In the genomic region with DNA sequence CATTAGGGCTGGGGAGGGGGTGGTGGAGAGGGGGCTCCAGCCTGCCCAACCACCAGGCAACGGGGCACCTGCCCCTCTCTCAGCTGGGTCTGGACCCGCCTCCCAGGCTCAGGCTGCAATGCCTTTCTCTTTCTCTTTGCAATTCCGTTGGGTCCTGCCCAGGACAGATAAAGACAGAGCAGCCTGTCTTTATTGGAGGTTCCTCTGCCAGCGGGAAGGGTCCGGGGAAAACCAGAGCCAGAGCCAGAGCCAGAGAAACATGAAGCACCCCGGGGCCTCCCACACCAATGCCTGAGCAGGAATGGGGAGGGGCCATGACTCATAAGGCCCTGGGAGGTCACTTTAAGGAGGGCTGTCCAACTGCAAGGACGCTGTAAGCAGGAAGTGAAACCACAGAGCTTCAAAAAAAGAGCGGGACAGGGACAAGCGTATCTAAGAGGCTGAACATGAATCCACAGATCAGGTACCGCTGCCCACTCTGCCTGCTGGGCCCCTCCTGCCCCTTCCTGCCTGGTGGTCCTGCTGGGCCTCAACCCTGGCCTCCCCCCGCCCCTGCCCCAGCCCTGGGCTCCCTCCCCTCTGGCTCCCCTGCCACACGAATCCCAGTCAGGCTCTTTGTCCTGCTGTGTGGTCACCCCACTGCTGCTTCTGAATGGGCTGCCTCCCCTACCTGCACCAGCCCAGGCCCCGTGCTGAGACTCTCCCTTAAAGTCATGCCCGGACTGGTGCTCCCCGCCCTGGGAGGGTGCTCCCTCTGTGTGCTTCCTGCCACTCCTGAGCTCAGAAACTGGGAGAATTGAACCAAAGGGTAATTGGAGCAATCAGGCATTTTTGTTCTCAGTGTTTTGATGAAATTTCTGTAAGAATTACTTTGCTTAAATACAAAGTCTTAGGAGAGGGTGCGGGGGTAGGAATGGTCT, we compare ENCODE assay signal across 8 cellular contexts. TPM values are rescaled to one million over a fixed set of nuclear protein-coding genes. Genes with fewer than 3 reads are reported as not detected.
DNase-seq lines count a peak whose midpoint lies in the region; TF ChIP-seq lines count a peak whose summit lies in the region.

APOBEC3B (plus strand) TSS at position 340 of the 920 bp plus-strand sequence; CDS start at position 447, 107 bp downstream.

- peak within 1 kb of the TSS in 2 of 3 experiments; percentile 76 to 96; a peak in 4 of 7 replicates for H3K27ac Mint-ChIP-seq in H9
- peak within 1 kb of the TSS; percentile 95 for H3K27ac Mint-ChIP-seq in activated CD4-positive, alpha-beta T cell treated with anti-CD3 and anti-CD28 coated beads, Interleukin-2, amount 10 ng/mL, durations not matched to agents 7 days and 5 days

- H2AK5ac ChIP-seq in H9 (ENCODE audit: insufficient read length, low read length), result no peak within 1 kb of the TSS

- H4K20me1 ChIP-seq in H9 (ENCODE audit: control insufficient read depth, insufficient read depth, insufficient read length), result no peaks in the 10 kb centered on the region

- H3K27me3 Mint-ChIP-seq in H9 (ENCODE audit: low read depth), result peaks cover 12% of the 10 kb centered on the region
- peaks cover 4% of the 10 kb centered on the region for H3K27me3 Mint-ChIP-seq in activated CD4-positive, alpha-beta T cell treated with anti-CD3 and anti-CD28 coated beads, Interleukin-2, amount 10 ng/mL, durations not matched to agents 7 days and 5 days

- no peaks in the 10 kb centered on the region for H3K23me2 ChIP-seq in H9 (ENCODE audit: insufficient read length, low read depth, low read length, poor library complexity, severe bottlenecking)

- H3K23ac ChIP-seq in H9 (ENCODE audit: insufficient read length, low read depth, low read length), result no peak within 1 kb of the TSS

- peak within 1 kb of the TSS; percentile 76 for H3K18ac ChIP-seq in H9 (ENCODE audit: insufficient read length, low read depth, low read length)

- peaks cover 12 to 44% (median 37%) of the 10 kb centered on the region in 3 experiments; a peak in 6 of 7 replicates for H3K36me3 Mint-ChIP-seq in H9 (ENCODE audit: insufficient read depth in 1 of 3, low read depth in 3 of 3)
- H3K36me3 Mint-ChIP-seq in activated CD4-positive, alpha-beta T cell treated with anti-CD3 and anti-CD28 coated beads, Interleukin-2, amount 10 ng/mL, durations not matched to agents 7 days and 5 days (ENCODE audit: low read depth), result peaks cover 12% of the 10 kb centered on the region

- CTCF ChIA-PET in activated CD4-positive, alpha-beta T cell treated with anti-CD3 and anti-CD28 coated beads, Interleukin-2, amount 10 ng/mL, durations not matched to agents 7 days and 5 days (lab: Charles Lee), result interaction anchor here (1.0 kb wide), 2 partner anchors 13 to 21 kb away, joined by 3 to 8 read pairs; no protein-coding TSS in a partner anchor

- H4K8ac ChIP-seq in H9 (replicated peaks; ENCODE audit: insufficient read length, low read depth, low read length), result no peak within 1 kb of the TSS

- no peak within 1 kb of the TSS for H2BK12ac ChIP-seq in H9 (ENCODE audit: insufficient read length, low read depth, low read length)

- POLR2A ChIA-PET in activated CD4-positive, alpha-beta T cell treated with anti-CD3 and anti-CD28 coated beads, Interleukin-2, amount 10 ng/mL, durations not matched to agents 7 days and 5 days (lab: Charles Lee), result interaction anchor here (0.6 kb wide), 1 partner anchor 781 kb away, joined by 3 read pairs; no protein-coding TSS in a partner anchor

- H3K4me1 ChIP-seq in H9 (ENCODE audit: insufficient read depth, low read length), result no peaks in the 10 kb centered on the region
- H3K4me1 ChIP-seq in effector memory CD4-positive, alpha-beta T cell (ENCODE audit: control insufficient read depth, insufficient read depth, low read length, poor library complexity, severe bottlenecking), result peaks cover 21% of the 10 kb centered on the region

- H3K79me1 ChIP-seq in H9 (ENCODE audit: insufficient read depth, low read depth, low read length, poor library complexity, severe bottlenecking), result no peaks in the 10 kb centered on the region

- H3K56ac ChIP-seq in H9 (ENCODE audit: insufficient read length, low read depth, low read length), result no peak within 1 kb of the TSS

- H3K4me1 Mint-ChIP-seq in H9, result peaks cover 24 to 25% of the 10 kb centered on the region in 2 experiments
- H3K4me1 Mint-ChIP-seq in activated CD4-positive, alpha-beta T cell treated with anti-CD3 and anti-CD28 coated beads, Interleukin-2, amount 10 ng/mL, durations not matched to agents 7 days and 5 days, result peaks cover 50% of the 10 kb centered on the region

- H4K91ac ChIP-seq in H9 (ENCODE audit: insufficient read length, low read depth, low read length), result no peak within 1 kb of the TSS

- WGBS in H9 (ENCODE audit: extremely low coverage, insufficient read length, low lambda C conversion rate), result no CpG with 5 or more reads among the region's 16 CpGs

- H4K5ac ChIP-seq in H9 (ENCODE audit: insufficient read length, low read depth, low read length), result no peak within 1 kb of the TSS

- no peak within 1 kb of the TSS for H2BK120ac ChIP-seq in H9 (ENCODE audit: low read depth, low read length, poor library complexity, severe bottlenecking)

- H2AFZ ChIP-seq in H9 (ENCODE audit: low read length), result no peak within 1 kb of the TSS

- H3K14ac ChIP-seq in H9 (ENCODE audit: insufficient read depth, low read length), result no peak within 1 kb of the TSS

- H3T11ph ChIP-seq in H9 (ENCODE audit: low read length), result no peak within 1 kb of the TSS

- DNase-seq in Daoy (ENCODE audit: low read depth), result peak; percentile 98
- peak; percentile 78 for DNase-seq in H9
- DNase-seq in NCI-H146 treated with DMSO at 0.1 percent for 48 hours (lab: John Stamatoyannopoulos, UW; ENCODE audit: unreplicated experiment), result peak; percentile 28
- DNase-seq in activated CD4-positive, alpha-beta T cell treated with anti-CD3 and anti-CD28 coated beads, Interleukin-2, amount 10 ng/mL, durations not matched to agents 7 days and 5 days, result peak; percentile 77
- peak; percentile 26 to 59 (median 51) for DNase-seq in effector memory CD4-positive, alpha-beta T cell
- peak; percentile 90 for DNase-seq in medulla oblongata (ENCODE audit: extremely low spot score)
- DNase-seq in stimulated activated CD4-positive, alpha-beta T cell treated with anti-CD3 and anti-CD28 coated beads, TNF-alpha, amount 100 ng/mL, for 4 hours (ENCODE audit: low read depth in 3 of 3), result peak in 2 of 3 experiments; percentile 13 to 38
- DNase-seq in HuH-7.5 (ENCODE audit: low spot score), result no peak

- no peak within 1 kb of the TSS for H3K4ac ChIP-seq in H9 (ENCODE audit: low read depth, low read length)

- H2BK15ac ChIP-seq in H9 (ENCODE audit: low read depth, low read length), result no peak within 1 kb of the TSS

- H3K27me3 ChIP-seq in H9 (ENCODE audit: insufficient read depth, low read length), result no peaks in the 10 kb centered on the region
- no peaks in the 10 kb centered on the region for H3K27me3 ChIP-seq in effector memory CD4-positive, alpha-beta T cell (replicated peaks; ENCODE audit: control insufficient read depth, insufficient read depth, low read length, poor library complexity, severe bottlenecking)

- no peak within 1 kb of the TSS for H3K27ac ChIP-seq in H9 (ENCODE audit: insufficient read length, low read depth, low read length)
- no peak within 1 kb of the TSS for H3K27ac ChIP-seq in effector memory CD4-positive, alpha-beta T cell (ENCODE audit: insufficient read depth, low read length, poor library complexity, severe bottlenecking)

- H3K4me3 Mint-ChIP-seq in H9, result peak within 1 kb of the TSS; percentile 31 to 49; a peak in 3 of 5 replicates
- H3K4me3 Mint-ChIP-seq in activated CD4-positive, alpha-beta T cell treated with anti-CD3 and anti-CD28 coated beads, Interleukin-2, amount 10 ng/mL, durations not matched to agents 7 days and 5 days, result peak within 1 kb of the TSS; percentile 70

- no peak for TF ChIP-seq CTCF in H9 (conservative IDR thresholded peaks at IDR 0.05)

- H3K9me3 ChIP-seq in H9 (ENCODE audit: control insufficient read depth, low read depth, low read length), result no peaks in the 10 kb centered on the region
- no peaks in the 10 kb centered on the region for H3K9me3 ChIP-seq in effector memory CD4-positive, alpha-beta T cell (ENCODE audit: control insufficient read depth, low read length)

- no peak within 1 kb of the TSS for H2BK5ac ChIP-seq in H9 (ENCODE audit: insufficient read length, low read length)

- no peaks in the 10 kb centered on the region for H3K79me2 ChIP-seq in H9 (ENCODE audit: insufficient read depth, low read length)

- peaks cover 35 to 39% of the 10 kb centered on the region in 2 experiments for H3K9me3 Mint-ChIP-seq in H9
- H3K9me3 Mint-ChIP-seq in activated CD4-positive, alpha-beta T cell treated with anti-CD3 and anti-CD28 coated beads, Interleukin-2, amount 10 ng/mL, durations not matched to agents 7 days and 5 days, result peaks cover 15% of the 10 kb centered on the region

- no peak within 1 kb of the TSS for H3K4me2 ChIP-seq in H9 (ENCODE audit: insufficient read depth, insufficient read length, low read length)

- peak within 1 kb of the TSS; percentile 40 for H3K4me3 ChIP-seq in effector memory CD4-positive, alpha-beta T cell (ENCODE audit: insufficient read depth, low read depth, low read length, poor library complexity, severe bottlenecking)

- no peaks in the 10 kb centered on the region for H3K36me3 ChIP-seq in effector memory CD4-positive, alpha-beta T cell (ENCODE audit: control insufficient read depth, insufficient read depth, low read length)

- H3K9ac ChIP-seq in H9 (ENCODE audit: extremely low read depth, insufficient read length, low read length), result no peak within 1 kb of the TSS

- no peak within 1 kb of the TSS for H2BK20ac ChIP-seq in H9 (ENCODE audit: low read depth, low read length, poor library complexity, severe bottlenecking)

RNA-seq across cellular contexts. Expression of gene APOBEC3B, which starts in this region (rescaled TPM):
- total RNA-seq in Daoy (2014; rRNA removed; shearing (Covaris generic)), result 4.5 and 5.1 TPM in 2 replicates
- 28.1 and 29.0 TPM in 2 replicates for total RNA-seq in H9 (2021)
- total RNA-seq in activated CD4-positive, alpha-beta T cell treated with anti-CD3 and anti-CD28 coated beads, Interleukin-2, amount 10 ng/mL, durations not matched to agents 7 days and 5 days, result 1 to 10 TPM; 8.7 to 8.8 TPM
